In the genomic region with DNA sequence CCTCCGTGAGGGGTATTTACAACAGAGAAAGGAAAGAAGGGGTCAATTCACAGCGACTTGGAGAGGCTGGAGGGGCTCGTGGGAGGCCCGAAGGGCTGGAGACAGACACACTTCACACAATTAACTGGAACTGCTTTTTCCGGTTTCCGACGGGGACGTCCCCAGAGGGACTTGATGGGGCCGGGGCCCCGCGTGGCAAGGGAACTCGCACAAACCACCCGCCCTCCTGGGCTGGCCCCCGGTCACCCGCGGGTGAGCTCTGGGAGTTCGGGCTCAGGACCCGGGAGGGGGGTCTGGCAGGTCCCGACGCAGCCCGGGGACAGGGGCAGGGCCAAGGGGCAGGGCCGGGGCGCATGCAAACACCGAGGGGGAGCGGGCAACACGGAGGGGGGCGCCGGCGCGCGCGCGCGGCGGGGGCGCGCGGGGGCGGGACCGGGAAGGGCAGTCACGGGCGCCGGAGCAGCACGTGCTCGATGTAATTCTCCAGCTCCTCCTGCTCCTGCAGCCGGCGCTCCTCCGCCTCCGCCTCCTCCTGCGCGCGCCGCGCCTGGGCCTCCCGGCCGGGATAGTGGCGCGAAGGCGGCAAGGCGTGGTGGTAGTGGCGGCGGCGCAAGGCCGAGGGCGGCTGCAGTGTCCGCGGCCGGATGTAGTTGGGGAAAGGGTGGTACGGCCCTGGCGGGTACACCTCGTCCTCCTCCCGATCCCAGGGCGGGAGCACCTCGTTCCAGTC, we compare ENCODE assay signal across 8 cellular contexts. TPM values are rescaled to one million over a fixed set of nuclear protein-coding genes. Genes with fewer than 3 reads are reported as not detected.
DNase-seq lines count a peak whose midpoint lies in the region; ATAC-seq and TF ChIP-seq lines count a peak whose summit lies in the region.

No MANE protein-coding gene starts in this region.

- peaks cover 14% of the 10 kb centered on the region for H3K4me1 ChIP-seq in iPS-20b (ENCODE audit: insufficient read depth, low read length)
- H3K4me1 ChIP-seq in thymus (ENCODE audit: control insufficient read depth, insufficient read depth, low read length): peaks cover 32% of the 10 kb centered on the region

- peak overlapping the region; percentile 49 for H3K4me3 ChIP-seq in AG04450 (ENCODE audit: low read depth, low read length)
- H3K4me3 ChIP-seq in GM12875 (ENCODE audit: low read depth, low read length): peak overlapping the region; percentile 50
- peak overlapping the region; percentile 59 for H3K4me3 ChIP-seq in iPS-20b (ENCODE audit: low read length)
- H3K4me3 ChIP-seq in thymus (ENCODE audit: low read length): peak overlapping the region; percentile 41

- ATAC-seq in GM18520 (IDR thresholded peaks at IDR 0.05; ENCODE audit: unreplicated experiment): no peak

- H3K27ac ChIP-seq in AG04450 (ENCODE audit: low read depth, low read length) (no peak overlapping the region), iPS-20b (ENCODE audit: low read length) (no peak overlapping the region), thymus (ENCODE audit: low read depth) (no peak overlapping the region)

- no peak for TF ChIP-seq CTCF in AG04450 (IDR thresholded peaks at IDR 0.05; ENCODE audit: low read depth, low read length)
- no peak for TF ChIP-seq CTCF in GM12875 (IDR thresholded peaks at IDR 0.05; ENCODE audit: borderline replicate concordance, insufficient read depth, low read depth, low read length)

- POLR2A ChIA-PET in AG04450 (lab: Yijun Ruan, JAX): interaction anchor here (1.2 kb wide), 1 partner anchor 9 kb away, joined by 4 read pairs; a partner anchor contains a TSS

- H3K27me3 ChIP-seq in AG04450 (ENCODE audit: control insufficient read depth, insufficient read depth, low read length) (peaks cover 3% of the 10 kb centered on the region), iPS-20b (ENCODE audit: insufficient read depth, low read length) (peaks cover 53% of the 10 kb centered on the region), thymus (ENCODE audit: control insufficient read depth, insufficient read depth) (peaks cover 62% of the 10 kb centered on the region)

- H3K9me3 ChIP-seq in AG04450 (ENCODE audit: control insufficient read depth, insufficient read depth, low read length) (no peaks in the 10 kb centered on the region; the same call in 1 of the 2 replicates), iPS-20b (ENCODE audit: insufficient read depth, low read depth, low read length) (no peaks in the 10 kb centered on the region), thymus (ENCODE audit: control insufficient read depth) (no peaks in the 10 kb centered on the region)

- peak overlapping the region; percentile 54; the same call in 1 of the 2 replicates for H3K9ac ChIP-seq in iPS-20b (ENCODE audit: low read depth, low read length)

- CTCF ChIA-PET in AG04450 (lab: Charles Lee): interaction anchor here (1.2 kb wide), 1 partner anchor 30 kb away, joined by 6 read pairs; no protein-coding TSS in a partner anchor

- WGBS in thymus: 5% methylated on average over 74 of the region's 74 CpGs

- DNase-seq in AG04450 (ENCODE audit: low read depth, low spot score) (no peak), NCI-H460 (ENCODE audit: extremely low read depth, low read depth) (peak; percentile 43), amniotic epithelial cell (ENCODE audit: low read depth) (peak; percentile 40), mucosa of gallbladder (ENCODE audit: low spot score) (no peak)

- peaks cover 7% of the 10 kb centered on the region; the same call in 1 of the 2 replicates for H3K36me3 ChIP-seq in iPS-20b (ENCODE audit: insufficient read depth, low read depth, low read length)
- H3K36me3 ChIP-seq in thymus (ENCODE audit: control insufficient read depth, insufficient read depth): peaks cover 10% of the 10 kb centered on the region

RNA-seq across cellular contexts. Expression of a gene that starts 2.7 kb away (rescaled TPM):
- polyA plus RNA-seq in AG04450 (2011; rRNA removed) (0.16 and 0.38 TPM in 2 replicates), thymus (0.52 TPM)
- polyA minus RNA-seq in AG04450 (2011; rRNA and poly(A)+ RNA removed): 0.13 and 0.28 TPM in 2 replicates
- total RNA-seq in NCI-H460 (2014; rRNA removed; shearing (Covaris generic)): 11.6 and 15.4 TPM in 2 replicates
- 5.5 and 6.0 TPM in 2 replicates for polyA plus RNA-seq in NCI-H460 (2014; cell fraction: nucleus; rRNA removed)
- 0.29 TPM for total RNA-seq in mucosa of gallbladder

RNA-seq across cellular contexts. Expression of a gene that starts 8.4 kb away (rescaled TPM):
- polyA plus RNA-seq in AG04450 (2011; rRNA removed): 197 and 227 TPM in 2 replicates
- 93.2 and 93.4 TPM in 2 replicates for polyA minus RNA-seq in AG04450 (2011; rRNA and poly(A)+ RNA removed)
- total RNA-seq in NCI-H460 (2014; rRNA removed; shearing (Covaris generic)): 125 and 143 TPM in 2 replicates
- 181 and 250 TPM in 2 replicates for polyA plus RNA-seq in NCI-H460 (2014; cell fraction: nucleus; rRNA removed)
- 48.5 TPM for polyA plus RNA-seq in thymus
- 63.9 TPM for total RNA-seq in mucosa of gallbladder

RNA-seq across cellular contexts. Expression of a gene that starts 17.4 kb away (rescaled TPM):
- 0.02 and 0.05 TPM in 2 replicates for polyA plus RNA-seq in AG04450 (2011; rRNA removed)
- not detected in 2 replicates for polyA minus RNA-seq in AG04450 (2011; rRNA and poly(A)+ RNA removed)
- total RNA-seq in NCI-H460 (2014; rRNA removed; shearing (Covaris generic)): 0.09 TPM in 1 of 2 replicates, not detected in the other
- polyA plus RNA-seq in NCI-H460 (2014; cell fraction: nucleus; rRNA removed): 0.02 TPM in 1 of 2 replicates, not detected in the other
- polyA plus RNA-seq in thymus: not detected
- total RNA-seq in mucosa of gallbladder: not detected

RNA-seq across cellular contexts. Expression of a gene that starts 35.8 kb away (rescaled TPM):
- 356 and 417 TPM in 2 replicates for polyA plus RNA-seq in AG04450 (2011; rRNA removed)
- 363 and 484 TPM in 2 replicates for polyA minus RNA-seq in AG04450 (2011; rRNA and poly(A)+ RNA removed)
- total RNA-seq in NCI-H460 (2014; rRNA removed; shearing (Covaris generic)): 11.9 and 12.3 TPM in 2 replicates
- 4.2 and 6.7 TPM in 2 replicates for polyA plus RNA-seq in NCI-H460 (2014; cell fraction: nucleus; rRNA removed)
- 7.3 TPM for polyA plus RNA-seq in thymus
- total RNA-seq in mucosa of gallbladder: 6.6 TPM

RNA-seq across cellular contexts. Expression of a gene that starts 38.1 kb away (rescaled TPM):
- polyA plus RNA-seq in AG04450 (2011; rRNA removed): not detected in 2 replicates
- polyA minus RNA-seq in AG04450 (2011; rRNA and poly(A)+ RNA removed): not detected in 2 replicates
- total RNA-seq in NCI-H460 (2014; rRNA removed; shearing (Covaris generic)): not detected in 2 replicates
- polyA plus RNA-seq in NCI-H460 (2014; cell fraction: nucleus; rRNA removed): not detected in 2 replicates
- 0.11 TPM for polyA plus RNA-seq in thymus
- total RNA-seq in mucosa of gallbladder: 0.14 TPM

Comparison
In these comparisons a context has a peak if more than half of its experiments do, and no peak if none do; other contexts are left out.
1. DNase-seq: peak in NCI-H460 (single experiment) and amniotic epithelial cell (single experiment); none in AG04450 (single experiment) and mucosa of gallbladder (single experiment).
2. Peak in every context shown above with its lines, with median percentiles within 50 percentile points of each other: H3K4me3 ChIP-seq.